In the genomic region with DNA sequence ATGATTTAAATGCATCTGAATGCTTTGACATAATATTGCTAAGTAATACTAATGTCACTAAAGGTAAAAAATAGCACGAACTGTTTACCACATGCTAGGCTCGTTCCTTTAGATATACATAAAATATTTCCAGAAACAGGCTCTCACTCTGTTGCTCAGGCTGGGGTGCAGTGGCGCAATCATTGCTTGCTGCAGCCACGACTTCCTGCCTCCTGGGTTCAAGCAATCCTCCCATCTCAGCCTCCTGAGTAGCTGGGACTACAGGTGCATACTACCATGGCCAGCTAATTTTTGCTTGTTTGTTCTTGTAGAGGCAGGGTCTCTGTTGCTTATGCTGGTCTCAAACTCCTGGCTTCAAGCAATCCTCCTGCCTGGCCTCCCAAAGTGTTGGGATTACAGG, we compare ENCODE assay signal across 27 cellular contexts.
"Had no signal": no experiment of that assay in that cellular context is flagged by ENCODE, and none has a peak within 500 bp of the region (broad histone marks: within the 10 kb centered on the region; RNA-seq: fewer than 3 reads in every experiment).

No MANE protein-coding gene starts in this region.

- H3K27me3 ChIP-seq: esophagus muscularis mucosa, foreskin keratinocyte, gastroesophageal sphincter, heart left ventricle, hepatocyte, left lung, ovary, sigmoid colon, tibial nerve, upper lobe of left lung had no signal

- DNase-seq: dermis blood vessel endothelial cell; effector memory CD4-positive, alpha-beta T cell; foreskin keratinocyte; heart left ventricle; kidney; left cardiac atrium; left lung; mesenchymal stem cell; mucosa of descending colon; naive thymus-derived CD4-positive, alpha-beta T cell; occipital lobe; ovary; psoas muscle; right cardiac atrium; sigmoid colon; stimulated activated CD4-positive, alpha-beta T cell treated with anti-CD3 and anti-CD28 coated beads, Interleukin-2, amount 100 ng/mL, for 24 hours; stimulated activated CD4-positive, alpha-beta T cell treated with anti-CD3 and anti-CD28 coated beads, Interleukin-4, amount 100 ng/mL, for 24 hours; stimulated activated naive CD8-positive, alpha-beta T cell treated with anti-CD3 and anti-CD28 coated beads, Interleukin-15, Interleukin-2, amounts not matched to agents 100 U/mL and 50 U/mL, for 24 hours; upper lobe of left lung had no signal

- ATAC-seq: foreskin keratinocyte; gastroesophageal sphincter; heart left ventricle; left cardiac atrium; left lung; mucosa of descending colon; naive thymus-derived CD4-positive, alpha-beta T cell; psoas muscle; right cardiac atrium; stimulated activated effector memory CD8-positive, alpha-beta T cell treated with anti-CD3 and anti-CD28 coated beads, Interleukin-12 subunit alpha, Interleukin-12 subunit beta, amount 100 ng/mL, for 72 hours; stimulated activated naive CD8-positive, alpha-beta T cell treated with anti-CD3 and anti-CD28 coated beads, Interleukin-15, Interleukin-2, amounts not matched to agents 100 U/mL and 50 U/mL, for 24 hours had no signal

- H3K9me3 ChIP-seq: esophagus muscularis mucosa, gastroesophageal sphincter, heart left ventricle, left lung, mucosa of descending colon, ovary, psoas muscle, sigmoid colon, thoracic aorta, tibial nerve, upper lobe of left lung had no signal

- H3K4me3 ChIP-seq: coronary artery, esophagus muscularis mucosa, gastroesophageal sphincter, heart left ventricle, hepatocyte, left lung, mucosa of descending colon, ovary, psoas muscle, sigmoid colon, thoracic aorta, tibial nerve, upper lobe of left lung had no signal

- H3K9me3 Mint-ChIP-seq: stimulated activated effector memory CD8-positive, alpha-beta T cell treated with anti-CD3 and anti-CD28 coated beads, Interleukin-12 subunit alpha, Interleukin-12 subunit beta, amount 100 ng/mL, for 72 hours had no signal

- H2AFZ ChIP-seq: hepatocyte had no signal

- H3K4me2 ChIP-seq: hepatocyte had no signal

- H3K36me3 Mint-ChIP-seq: stimulated activated effector memory CD8-positive, alpha-beta T cell treated with anti-CD3 and anti-CD28 coated beads, Interleukin-12 subunit alpha, Interleukin-12 subunit beta, amount 100 ng/mL, for 72 hours had no signal

- H3K36me3 ChIP-seq: esophagus muscularis mucosa, gastroesophageal sphincter, heart left ventricle, left lung, ovary, sigmoid colon, thoracic aorta, upper lobe of left lung had no signal

- H3K27ac ChIP-seq: coronary artery, esophagus muscularis mucosa, foreskin keratinocyte, gastroesophageal sphincter, heart left ventricle, hepatocyte, left lung, ovary, psoas muscle, sigmoid colon, thoracic aorta, tibial nerve, upper lobe of left lung had no signal

- H3K4me3 Mint-ChIP-seq: mesothelial cell of epicardium; naive thymus-derived CD4-positive, alpha-beta T cell; stimulated activated effector memory CD8-positive, alpha-beta T cell treated with anti-CD3 and anti-CD28 coated beads, Interleukin-12 subunit alpha, Interleukin-12 subunit beta, amount 100 ng/mL, for 72 hours had no signal

- H3K79me2 ChIP-seq: hepatocyte had no signal

- H3K4me1 ChIP-seq: foreskin keratinocyte, psoas muscle, upper lobe of left lung had no signal

- H3K27ac Mint-ChIP-seq: mesothelial cell of epicardium; naive thymus-derived CD4-positive, alpha-beta T cell; stimulated activated effector memory CD8-positive, alpha-beta T cell treated with anti-CD3 and anti-CD28 coated beads, Interleukin-12 subunit alpha, Interleukin-12 subunit beta, amount 100 ng/mL, for 72 hours had no signal

- H3K27me3 Mint-ChIP-seq: naive thymus-derived CD4-positive, alpha-beta T cell had no signal

- H3K4me1 Mint-ChIP-seq: mesothelial cell of epicardium had no signal
